In the genomic region with DNA sequence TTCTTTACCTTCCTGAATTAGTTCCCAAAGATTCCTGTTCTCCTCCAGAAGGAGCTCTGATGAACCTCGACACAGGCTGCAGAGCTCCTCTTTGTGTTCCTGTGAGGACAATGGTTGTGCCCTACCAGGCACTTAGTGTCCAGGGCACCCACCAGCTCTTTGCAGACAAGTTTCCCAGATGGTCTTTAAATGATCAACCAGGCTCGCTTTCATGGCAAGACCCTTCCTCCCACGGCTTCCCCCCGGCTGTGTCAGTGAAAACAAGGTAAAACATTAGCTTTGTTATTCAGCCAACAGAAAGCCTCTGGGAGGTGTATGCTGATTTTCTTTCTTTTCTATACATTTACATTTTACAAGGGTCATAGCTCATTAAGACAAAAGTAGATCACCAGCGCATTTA, we compare ENCODE assay signal across 1 cellular context.
TF ChIP-seq lines count a peak whose summit lies in the region.

No MANE protein-coding gene starts in this region.

TF ChIP-seq in H1, 55 proteins besides CTCF, POLR2A, EP300 and RAD21 (continued from another document):
- TF ChIP-seq HDAC2 (IDR thresholded peaks at IDR 0.05; ENCODE audit: borderline replicate concordance in 1 of 2, low read depth in 2 of 2, low read length in 2 of 2) (peak; percentile 89 to 95; a peak in 3 of 4 replicates), ZNF274 (IDR thresholded peaks at IDR 0.05; ENCODE audit: borderline replicate concordance, extremely low read depth, low read length) (no peak), RFX5 (IDR thresholded peaks at IDR 0.05; ENCODE audit: borderline replicate concordance, low read depth, low read length) (no peak)
